2 cellular contexts compared by ENCODE assay signal in the genomic region with DNA sequence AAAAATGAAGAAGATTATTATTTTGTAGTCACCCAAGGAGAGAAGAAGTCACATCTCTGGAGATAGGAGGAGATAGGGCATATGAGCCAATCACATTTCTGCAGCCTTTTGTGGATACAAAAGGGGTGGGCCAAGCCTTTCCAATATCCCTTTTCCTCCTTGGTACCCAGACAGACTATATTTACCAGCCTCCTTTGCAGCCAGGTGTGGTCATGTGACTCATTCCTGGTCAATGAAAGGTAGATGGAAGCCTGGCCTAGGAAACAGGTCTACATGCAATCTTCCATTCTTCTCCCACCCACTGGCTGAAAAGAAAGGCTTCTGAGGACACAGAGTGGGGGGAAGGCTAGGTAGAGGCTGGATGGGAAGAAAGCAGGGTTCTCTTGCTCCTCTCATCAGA.
TF ChIP-seq lines count a peak whose summit lies in the region.

No MANE protein-coding gene starts in this region.

TF ChIP-seq in Ishikawa, 13 proteins besides CTCF, POLR2A, EP300 and RAD21 (continued from another document):
- TF ChIP-seq, protein P1, sequence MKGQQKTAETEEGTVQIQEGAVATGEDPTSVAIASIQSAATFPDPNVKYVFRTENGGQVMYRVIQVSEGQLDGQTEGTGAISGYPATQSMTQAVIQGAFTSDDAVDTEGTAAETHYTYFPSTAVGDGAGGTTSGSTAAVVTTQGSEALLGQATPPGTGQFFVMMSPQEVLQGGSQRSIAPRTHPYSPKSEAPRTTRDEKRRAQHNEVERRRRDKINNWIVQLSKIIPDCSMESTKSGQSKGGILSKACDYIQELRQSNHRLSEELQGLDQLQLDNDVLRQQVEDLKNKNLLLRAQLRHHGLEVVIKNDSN (IDR thresholded peaks at IDR 0.05) = peak; percentile 67
- TF ChIP-seq EGR1 (IDR thresholded peaks at IDR 0.05) (no peak), ZBTB7A (IDR thresholded peaks at IDR 0.05; ENCODE audit: low read depth) (no peak)

TF ChIP-seq in K562, 482 proteins besides CTCF, POLR2A, EP300 and RAD21 (continued from another document):
- TF ChIP-seq, protein P2, sequence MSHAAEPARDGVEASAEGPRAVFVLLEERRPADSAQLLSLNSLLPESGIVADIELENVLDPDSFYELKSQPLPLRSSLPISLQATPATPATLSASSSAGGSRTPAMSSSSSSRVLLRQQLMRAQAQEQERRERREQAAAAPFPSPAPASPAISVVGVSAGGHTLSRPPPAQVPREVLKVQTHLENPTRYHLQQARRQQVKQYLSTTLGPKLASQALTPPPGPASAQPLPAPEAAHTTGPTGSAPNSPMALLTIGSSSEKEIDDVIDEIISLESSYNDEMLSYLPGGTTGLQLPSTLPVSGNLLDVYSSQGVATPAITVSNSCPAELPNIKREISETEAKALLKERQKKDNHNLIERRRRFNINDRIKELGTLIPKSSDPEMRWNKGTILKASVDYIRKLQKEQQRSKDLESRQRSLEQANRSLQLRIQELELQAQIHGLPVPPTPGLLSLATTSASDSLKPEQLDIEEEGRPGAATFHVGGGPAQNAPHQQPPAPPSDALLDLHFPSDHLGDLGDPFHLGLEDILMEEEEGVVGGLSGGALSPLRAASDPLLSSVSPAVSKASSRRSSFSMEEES (CRISPR knock-in tag; IDR thresholded peaks at IDR 0.05) = peak; percentile 69
- no peak for TF ChIP-seq CREM (IDR thresholded peaks at IDR 0.05; ENCODE audit: low read depth)
- TF ChIP-seq, protein P3, sequence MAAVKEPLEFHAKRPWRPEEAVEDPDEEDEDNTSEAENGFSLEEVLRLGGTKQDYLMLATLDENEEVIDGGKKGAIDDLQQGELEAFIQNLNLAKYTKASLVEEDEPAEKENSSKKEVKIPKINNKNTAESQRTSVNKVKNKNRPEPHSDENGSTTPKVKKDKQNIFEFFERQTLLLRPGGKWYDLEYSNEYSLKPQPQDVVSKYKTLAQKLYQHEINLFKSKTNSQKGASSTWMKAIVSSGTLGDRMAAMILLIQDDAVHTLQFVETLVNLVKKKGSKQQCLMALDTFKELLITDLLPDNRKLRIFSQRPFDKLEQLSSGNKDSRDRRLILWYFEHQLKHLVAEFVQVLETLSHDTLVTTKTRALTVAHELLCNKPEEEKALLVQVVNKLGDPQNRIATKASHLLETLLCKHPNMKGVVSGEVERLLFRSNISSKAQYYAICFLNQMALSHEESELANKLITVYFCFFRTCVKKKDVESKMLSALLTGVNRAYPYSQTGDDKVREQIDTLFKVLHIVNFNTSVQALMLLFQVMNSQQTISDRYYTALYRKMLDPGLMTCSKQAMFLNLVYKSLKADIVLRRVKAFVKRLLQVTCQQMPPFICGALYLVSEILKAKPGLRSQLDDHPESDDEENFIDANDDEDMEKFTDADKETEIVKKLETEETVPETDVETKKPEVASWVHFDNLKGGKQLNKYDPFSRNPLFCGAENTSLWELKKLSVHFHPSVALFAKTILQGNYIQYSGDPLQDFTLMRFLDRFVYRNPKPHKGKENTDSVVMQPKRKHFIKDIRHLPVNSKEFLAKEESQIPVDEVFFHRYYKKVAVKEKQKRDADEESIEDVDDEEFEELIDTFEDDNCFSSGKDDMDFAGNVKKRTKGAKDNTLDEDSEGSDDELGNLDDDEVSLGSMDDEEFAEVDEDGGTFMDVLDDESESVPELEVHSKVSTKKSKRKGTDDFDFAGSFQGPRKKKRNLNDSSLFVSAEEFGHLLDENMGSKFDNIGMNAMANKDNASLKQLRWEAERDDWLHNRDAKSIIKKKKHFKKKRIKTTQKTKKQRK (IDR thresholded peaks at IDR 0.05; ENCODE audit: borderline replicate concordance, low read depth, low read length) = no peak
